In genomic region chr22:42978453-42979103, GRCh38 we compare ENCODE assay signal across 9 cellular contexts. TPM values are rescaled to one million over a fixed set of nuclear protein-coding genes. Genes with fewer than 3 reads are reported as not detected.
DNase-seq lines count a peak whose midpoint lies in the region; ATAC-seq and TF ChIP-seq lines count a peak whose summit lies in the region.
"Had no signal": no experiment of that assay in that cellular context is flagged by ENCODE, and none has a peak within 500 bp of the region (broad histone marks: within the 10 kb centered on the region; RNA-seq: fewer than 3 reads in every experiment).

No MANE protein-coding gene starts in this region.

- no peak for TF ChIP-seq CTCF in HL-60 (IDR thresholded peaks at IDR 0.05; ENCODE audit: insufficient read depth, low read length)
- no peak for TF ChIP-seq CTCF in colonic mucosa (IDR thresholded peaks at IDR 0.05)
- no peak for TF ChIP-seq CTCF in lower lobe of right lung (IDR thresholded peaks at IDR 0.05)
- TF ChIP-seq CTCF in suprapubic skin (IDR thresholded peaks at IDR 0.05) = no peak

- peak overlapping the region in 1 of 2 donors; percentile 19 for H3K9ac ChIP-seq in colonic mucosa (ENCODE audit: low read depth in 2 of 2, low read length in 2 of 2)

- H3K4me1 ChIP-seq in colonic mucosa = peaks cover 21% of the 10 kb centered on the region
- H3K4me1 ChIP-seq in lower lobe of right lung = peaks cover 42% of the 10 kb centered on the region
- peaks cover 36% of the 10 kb centered on the region for H3K4me1 ChIP-seq in suprapubic skin

- no peak for TF ChIP-seq EP300 in suprapubic skin (IDR thresholded peaks at IDR 0.05)

- intact Hi-C loops in colonic mucosa (cut with DNase I) (no loop called here), lower lobe of right lung (cut with DNase I) (no loop called here)

- ATAC-seq in lower lobe of right lung = peak; percentile 73 to 77
- ATAC-seq in GM19324 (IDR thresholded peaks at IDR 0.05; ENCODE audit: low FRiP score, unreplicated experiment) = no peak

- WGBS in suprapubic skin = 22% methylated on average over 5 of the region's 5 CpGs

- no peak overlapping the region for H3K4me3 ChIP-seq in HL-60 (replicated peaks; ENCODE audit: insufficient read depth, low read length)
- H3K4me3 ChIP-seq in colonic mucosa = no peak overlapping the region
- H3K4me3 ChIP-seq in lower lobe of right lung = no peak overlapping the region
- no peak overlapping the region for H3K4me3 ChIP-seq in suprapubic skin

- H3K36me3 ChIP-seq in colonic mucosa (no peaks in the 10 kb centered on the region), lower lobe of right lung (no peaks in the 10 kb centered on the region), suprapubic skin (no peaks in the 10 kb centered on the region)
- H3K36me3 ChIP-seq: brain microvascular endothelial cell had no signal

- H3K27ac ChIP-seq in HL-60 (replicated peaks) = peak overlapping the region; percentile 64
- peak overlapping the region; percentile 26 for H3K27ac ChIP-seq in colonic mucosa
- H3K27ac ChIP-seq in lower lobe of right lung = peak overlapping the region; percentile 46
- H3K27ac ChIP-seq in suprapubic skin = peak overlapping the region; percentile 48
- H3K27ac ChIP-seq: brain microvascular endothelial cell had no signal

- DNase-seq in HL-60 (ENCODE audit: low read depth in 1 of 2, low spot score in 1 of 2) (no peak), colonic mucosa (no peak), lower lobe of right lung (no peak), suprapubic skin (ENCODE audit: low spot score in 2 of 2) (peak in 1 of 2 donors; percentile 58), SKM-1 treated with dmso at 0.1 percent for 144 hours (lab: John Stamatoyannopoulos, UW; ENCODE audit: unreplicated experiment) (no peak), NOMO-1 treated with DMSO at 0.1 percent for 48 hours (lab: John Stamatoyannopoulos, UW; ENCODE audit: unreplicated experiment) (no peak)
- DNase-seq: brain microvascular endothelial cell, NCI-H1436 had no signal

- no peaks in the 10 kb centered on the region for H3K27me3 ChIP-seq in HL-60 (ENCODE audit: insufficient read depth, poor library complexity, severe bottlenecking)
- no peaks in the 10 kb centered on the region for H3K27me3 ChIP-seq in colonic mucosa
- no peaks in the 10 kb centered on the region for H3K27me3 ChIP-seq in lower lobe of right lung (ENCODE audit: low read depth)
- H3K27me3 ChIP-seq in suprapubic skin = no peaks in the 10 kb centered on the region
- H3K27me3 ChIP-seq: brain microvascular endothelial cell had no signal

- H3K9me3 ChIP-seq in colonic mucosa (no peaks in the 10 kb centered on the region), lower lobe of right lung (no peaks in the 10 kb centered on the region), suprapubic skin (no peaks in the 10 kb centered on the region)

- no peak for TF ChIP-seq POLR2A in suprapubic skin (IDR thresholded peaks at IDR 0.05)

RNA-seq across cellular contexts. Expression of gene PACSIN2, which starts 36.4 kb away (rescaled TPM):
- 100 to 1,000 TPM; 143 to 160 TPM for total RNA-seq in colonic mucosa
- 104 TPM for total RNA-seq in lower lobe of right lung
- total RNA-seq in suprapubic skin = 10 to 100 TPM; 38.9 to 74.8 (median 55.3) TPM
